Comparison of ENCODE assay signal across 31 cellular contexts in genomic region chr11:95412074-95412473, GRCh38.
"Had no signal": no experiment of that assay in that cellular context is flagged by ENCODE, and none has a peak within 500 bp of the region (broad histone marks: within the 10 kb centered on the region; RNA-seq: fewer than 3 reads in every experiment).

No MANE protein-coding gene starts in this region.

- H3K4me3 ChIP-seq: gastroesophageal sphincter, hepatocyte, pancreas, prostate gland, sigmoid colon, upper lobe of right lung had no signal

- H2AFZ ChIP-seq: hepatocyte had no signal

- H3K27me3 ChIP-seq: brain microvascular endothelial cell, gastroesophageal sphincter, hepatocyte, pancreas, sigmoid colon, upper lobe of right lung had no signal

- H3K4me1 ChIP-seq: pancreas, prostate gland, sigmoid colon, upper lobe of right lung had no signal

- H3K4me2 ChIP-seq: hepatocyte had no signal

- H3K79me2 ChIP-seq: hepatocyte had no signal

- H3K27me3 Mint-ChIP-seq: activated CD4-positive, alpha-beta memory T cell treated with anti-CD3 and anti-CD28 coated beads, Interleukin-2, amount 10 ng/mL, durations not matched to agents 7 days and 5 days; activated naive CD4-positive, alpha-beta T cell treated with anti-CD3 and anti-CD28 coated beads, Interleukin-2, amount 10 ng/mL, durations not matched to agents 7 days and 5 days; activated T-cell treated with anti-CD3 and anti-CD28 coated beads, Interleukin-2, amount 50 U/mL, for 24 hours; memory B cell; stimulated activated memory B cell treated with anti-CD40 and anti-IgM and Interleukin-4, amounts not matched to agents 10 μg/mL and 1 μg/mL and 100 μg/mL, for 72 hours; stimulated activated naive CD8-positive, alpha-beta T cell treated with anti-CD3 and anti-CD28 coated beads, Interleukin-15, amount 100 ng/mL, for 72 hours; T-helper 17 cell had no signal

- H3K27ac ChIP-seq: brain microvascular endothelial cell, gastroesophageal sphincter, hepatocyte, pancreas, prostate gland, sigmoid colon, upper lobe of right lung had no signal

- ATAC-seq: gastroesophageal sphincter; naive thymus-derived CD4-positive, alpha-beta T cell; pancreas; stimulated activated memory B cell treated with anti-CD40 and anti-IgM and Interleukin-4, amounts not matched to agents 10 μg/mL and 1 μg/mL and 100 μg/mL, for 72 hours; stimulated activated naive CD8-positive, alpha-beta T cell treated with anti-CD3 and anti-CD28 coated beads, Interleukin-15, amount 100 ng/mL, for 72 hours; T-helper 17 cell; upper lobe of right lung had no signal

- H3K4me3 Mint-ChIP-seq: activated CD4-positive, alpha-beta memory T cell treated with anti-CD3 and anti-CD28 coated beads, Interleukin-2, amount 10 ng/mL, durations not matched to agents 7 days and 5 days; activated CD4-positive, alpha-beta T cell treated with anti-CD3 and anti-CD28 coated beads, Interleukin-2, amount 10 ng/mL, durations not matched to agents 7 days and 5 days; activated naive CD4-positive, alpha-beta T cell treated with anti-CD3 and anti-CD28 coated beads, Interleukin-2, amount 10 ng/mL, durations not matched to agents 7 days and 5 days; activated naive CD8-positive, alpha-beta T cell treated with anti-CD3 and anti-CD28 coated beads, Interleukin-2, amount 10 ng/mL, durations not matched to agents 7 days and 5 days; activated T-cell treated with anti-CD3 and anti-CD28 coated beads, Interleukin-2, amount 50 U/mL, for 24 hours; endodermal cell; memory B cell; naive thymus-derived CD4-positive, alpha-beta T cell; stimulated activated memory B cell treated with anti-CD40 and anti-IgM and Interleukin-4, amounts not matched to agents 10 μg/mL and 1 μg/mL and 100 μg/mL, for 72 hours; stimulated activated naive CD8-positive, alpha-beta T cell treated with anti-CD3 and anti-CD28 coated beads, Interleukin-15, amount 100 ng/mL, for 72 hours; T-helper 17 cell had no signal

- DNase-seq: activated CD4-positive, alpha-beta memory T cell treated with anti-CD3 and anti-CD28 coated beads, Interleukin-2, amount 10 ng/mL, durations not matched to agents 7 days and 5 days; activated CD4-positive, alpha-beta T cell treated with anti-CD3 and anti-CD28 coated beads for 1 hour; activated CD4-positive, alpha-beta T cell treated with anti-CD3 and anti-CD28 coated beads, Interleukin-2, amount 10 ng/mL, durations not matched to agents 7 days and 5 days; activated CD8-positive, alpha-beta memory T cell treated with anti-CD3 and anti-CD28 coated beads, Interleukin-2, amount 50 U/mL, for 48 hours; activated gamma-delta T cell; activated naive CD4-positive, alpha-beta T cell treated with anti-CD3 and anti-CD28 coated beads, Interleukin-2, amount 10 ng/mL, durations not matched to agents 7 days and 5 days; activated naive CD8-positive, alpha-beta T cell treated with anti-CD3 and anti-CD28 coated beads, Interleukin-2, amount 10 ng/mL, durations not matched to agents 7 days and 5 days; activated T-cell treated with anti-CD3 and anti-CD28 coated beads, Interleukin-2, amount 50 U/mL, for 24 hours; brain microvascular endothelial cell; central memory CD4-positive, alpha-beta T cell; endodermal cell; kidney; midbrain; naive thymus-derived CD4-positive, alpha-beta T cell; nucleus accumbens; pancreas; retina; sigmoid colon; small intestine; stimulated activated CD4-positive, alpha-beta T cell treated with anti-CD3 and anti-CD28 coated beads, Interleukin-1b, Interleukin-23, amount 100 ng/mL, for 48 hours; stimulated activated CD4-positive, alpha-beta T cell treated with anti-CD3 and anti-CD28 coated beads, Interleukin-4, amount 100 ng/mL, for 4 hours; stimulated activated CD8-positive, alpha-beta memory T cell treated with anti-CD3 and anti-CD28 coated beads, Interleukin-4, amount 100 ng/mL, for 48 hours; stimulated activated naive CD8-positive, alpha-beta T cell treated with anti-CD3 and anti-CD28 coated beads, Interleukin-15, amount 100 ng/mL, for 72 hours; substantia nigra; T-helper 17 cell; upper lobe of right lung had no signal

- H3K9me3 Mint-ChIP-seq: endodermal cell; memory B cell; stimulated activated memory B cell treated with anti-CD40 and anti-IgM and Interleukin-4, amounts not matched to agents 10 μg/mL and 1 μg/mL and 100 μg/mL, for 72 hours had no signal

- H3K27ac Mint-ChIP-seq: activated CD4-positive, alpha-beta memory T cell treated with anti-CD3 and anti-CD28 coated beads, Interleukin-2, amount 10 ng/mL, durations not matched to agents 7 days and 5 days; activated CD4-positive, alpha-beta T cell treated with anti-CD3 and anti-CD28 coated beads, Interleukin-2, amount 10 ng/mL, durations not matched to agents 7 days and 5 days; activated naive CD4-positive, alpha-beta T cell treated with anti-CD3 and anti-CD28 coated beads, Interleukin-2, amount 10 ng/mL, durations not matched to agents 7 days and 5 days; activated naive CD8-positive, alpha-beta T cell treated with anti-CD3 and anti-CD28 coated beads, Interleukin-2, amount 10 ng/mL, durations not matched to agents 7 days and 5 days; activated T-cell treated with anti-CD3 and anti-CD28 coated beads, Interleukin-2, amount 50 U/mL, for 24 hours; endodermal cell; memory B cell; stimulated activated memory B cell treated with anti-CD40 and anti-IgM and Interleukin-4, amounts not matched to agents 10 μg/mL and 1 μg/mL and 100 μg/mL, for 72 hours; stimulated activated naive CD8-positive, alpha-beta T cell treated with anti-CD3 and anti-CD28 coated beads, Interleukin-15, amount 100 ng/mL, for 72 hours; T-helper 17 cell had no signal

- H3K36me3 Mint-ChIP-seq: activated naive CD8-positive, alpha-beta T cell treated with anti-CD3 and anti-CD28 coated beads, Interleukin-2, amount 10 ng/mL, durations not matched to agents 7 days and 5 days; memory B cell; stimulated activated memory B cell treated with anti-CD40 and anti-IgM and Interleukin-4, amounts not matched to agents 10 μg/mL and 1 μg/mL and 100 μg/mL, for 72 hours had no signal

- H3K9me3 ChIP-seq: gastroesophageal sphincter, pancreas, prostate gland, sigmoid colon, upper lobe of right lung had no signal

- H3K4me1 Mint-ChIP-seq: endodermal cell had no signal

- H3K36me3 ChIP-seq: brain microvascular endothelial cell, gastroesophageal sphincter, pancreas, prostate gland, sigmoid colon, upper lobe of right lung had no signal
